Comparison of ENCODE assay signal across 12 cellular contexts in the genomic region with DNA sequence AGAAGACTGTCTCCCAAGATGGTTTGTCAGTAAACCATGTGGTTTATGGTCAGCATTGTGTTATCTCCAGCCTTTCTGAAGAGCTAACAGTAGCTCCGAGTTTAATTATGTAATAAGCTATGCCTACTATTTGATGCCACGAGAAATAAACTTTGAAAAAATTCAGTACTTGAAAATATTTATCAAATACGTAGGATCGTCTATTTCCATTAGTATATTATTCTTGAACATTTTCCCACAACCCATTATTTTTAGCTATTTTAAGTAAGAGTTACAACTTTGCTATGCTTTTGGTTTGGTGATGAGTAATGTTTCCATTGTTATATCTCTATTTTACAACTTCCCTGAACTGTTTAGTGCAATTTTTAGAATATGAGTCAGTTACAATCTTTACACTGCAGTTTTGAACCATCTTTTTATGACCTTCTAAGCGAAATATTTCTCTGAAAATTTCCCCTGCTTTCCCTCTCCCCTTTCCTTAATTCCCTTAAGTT. TPM values are rescaled to one million over a fixed set of nuclear protein-coding genes. Genes with fewer than 3 reads are reported as not detected.
DNase-seq lines count a peak whose midpoint lies in the region; ATAC-seq and TF ChIP-seq lines count a peak whose summit lies in the region.
"Had no signal": no experiment of that assay in that cellular context is flagged by ENCODE, and none has a peak within 500 bp of the region (broad histone marks: within the 10 kb centered on the region; RNA-seq: fewer than 3 reads in every experiment).

No MANE protein-coding gene starts in this region.

- peak overlapping the region; percentile 35 for H3K27ac ChIP-seq in OCI-LY3 (ENCODE audit: low read length)
- H3K27ac ChIP-seq: 22Rv1 had no signal

- H4K20me1 ChIP-seq in OCI-LY3 (ENCODE audit: insufficient read depth, low read length) = peaks cover 4% of the 10 kb centered on the region; the same call in 1 of the 2 replicates

- peaks cover 59% of the 10 kb centered on the region for H3K4me1 ChIP-seq in OCI-LY3 (ENCODE audit: low read length)

- H3K4me2 ChIP-seq in OCI-LY3 (ENCODE audit: low read length) = peak overlapping the region; percentile 88

- H3K27me3 ChIP-seq in OCI-LY3 (ENCODE audit: low read depth, low read length) = no peaks in the 10 kb centered on the region

- TF ChIP-seq CTCF in OCI-LY3 (IDR thresholded peaks at IDR 0.05; ENCODE audit: low read depth, low read length) = no peak

- DNase-seq in NOMO-1 (lab: John Stamatoyannopoulos, UW; ENCODE audit: unreplicated experiment in 2 of 2) = peak; percentile 40 to 87
- DNase-seq in NOMO-1 treated with dmso at 0.1 percent for 144 hours (lab: John Stamatoyannopoulos, UW; ENCODE audit: unreplicated experiment) = no peak
- DNase-seq in dermis blood vessel endothelial cell = peak; percentile 72
- DNase-seq in renal cortical epithelial cell (ENCODE audit: low read depth) = peak; percentile 69
- no peak for DNase-seq in NCI-H1105 (lab: John Stamatoyannopoulos, UW)
- no peak for DNase-seq in D341Med (ENCODE audit: low spot score)
- DNase-seq: activated CD8-positive, alpha-beta memory T cell treated with anti-CD3 and anti-CD28 coated beads, Interleukin-2, amount 50 U/mL, for 48 hours; right cardiac atrium had no signal

- peak overlapping the region; percentile 35 for H3K9ac ChIP-seq in OCI-LY3 (ENCODE audit: low read length)

- H3K4me3 ChIP-seq in OCI-LY3 (ENCODE audit: low read length) = peak overlapping the region; percentile 40

- H3K79me2 ChIP-seq in OCI-LY3 (ENCODE audit: low read length) = peaks cover 80% of the 10 kb centered on the region

- H3K9me3 ChIP-seq in OCI-LY3 (ENCODE audit: insufficient read depth, low read length) = peaks cover 4% of the 10 kb centered on the region; the same call in 1 of the 2 replicates

- no peak overlapping the region for H2AFZ ChIP-seq in OCI-LY3 (ENCODE audit: low read depth, low read length)

- H3K36me3 ChIP-seq in OCI-LY3 (replicated peaks; ENCODE audit: low read depth, low read length) = peaks cover 19% of the 10 kb centered on the region

- no peak for ATAC-seq in GM19395 (IDR thresholded peaks at IDR 0.05; ENCODE audit: unreplicated experiment)
- ATAC-seq: left lobe of liver, right cardiac atrium had no signal

RNA-seq across cellular contexts. Expression of a gene that starts 44.5 kb away (rescaled TPM):
- total RNA-seq in dermis blood vessel endothelial cell (8.6 and 12.6 TPM in 2 replicates), renal cortical epithelial cell (110 and 181 TPM in 2 replicates)

Comparison
In these comparisons a context has a peak if more than half of its experiments do, and no peak if none do; other contexts are left out.
1. DNase-seq: peak in NOMO-1 (2 of 2), dermis blood vessel endothelial cell (single experiment) and renal cortical epithelial cell (single experiment); none in NOMO-1 treated with dmso at 0.1 percent for 144 hours (single experiment), NCI-H1105 (single experiment) and D341Med (single experiment).